In the genomic region with DNA sequence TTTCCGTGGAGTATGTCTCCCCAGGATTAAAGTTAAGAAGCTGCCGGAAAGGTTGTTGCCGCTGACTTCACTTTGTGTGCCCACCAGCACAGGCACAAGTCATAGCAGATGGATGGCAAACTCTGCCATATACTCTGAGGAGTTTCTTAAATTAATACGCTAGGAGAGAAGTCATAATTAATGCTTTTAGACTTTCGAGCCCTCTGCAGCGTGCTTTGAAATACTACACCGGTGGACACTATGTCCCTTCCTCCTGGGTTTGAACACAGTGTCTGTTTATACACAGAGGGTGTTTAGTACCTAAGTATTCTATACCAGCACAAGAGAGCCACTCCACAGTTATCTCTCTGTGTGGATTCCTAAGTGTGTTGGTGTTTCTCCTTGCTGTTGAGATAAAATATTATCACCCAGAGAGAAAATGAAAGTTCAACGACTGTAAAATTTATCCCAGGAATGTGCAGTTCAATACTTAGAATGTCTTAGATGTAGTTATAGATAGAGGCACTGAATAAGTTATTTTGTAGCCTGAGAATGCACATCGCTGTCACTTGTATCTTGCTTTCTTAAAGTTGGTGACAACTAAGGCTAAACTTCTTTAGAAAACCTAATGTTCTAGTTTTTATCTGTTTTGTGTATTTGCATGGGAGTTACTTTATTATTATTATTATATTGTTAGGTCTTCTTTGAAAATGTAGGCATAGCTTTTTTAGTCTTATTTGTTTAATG, we compare ENCODE assay signal across 1 cellular context.
A peak's percentile ranks its signal among the peaks of the same experiment; 100 is the strongest.
TF ChIP-seq lines count a peak whose summit lies in the region.

No MANE protein-coding gene starts in this region.

TF ChIP-seq in HepG2, 621 proteins besides CTCF, POLR2A, EP300 and RAD21 (continued from another document):
- TF ChIP-seq, protein P1, sequence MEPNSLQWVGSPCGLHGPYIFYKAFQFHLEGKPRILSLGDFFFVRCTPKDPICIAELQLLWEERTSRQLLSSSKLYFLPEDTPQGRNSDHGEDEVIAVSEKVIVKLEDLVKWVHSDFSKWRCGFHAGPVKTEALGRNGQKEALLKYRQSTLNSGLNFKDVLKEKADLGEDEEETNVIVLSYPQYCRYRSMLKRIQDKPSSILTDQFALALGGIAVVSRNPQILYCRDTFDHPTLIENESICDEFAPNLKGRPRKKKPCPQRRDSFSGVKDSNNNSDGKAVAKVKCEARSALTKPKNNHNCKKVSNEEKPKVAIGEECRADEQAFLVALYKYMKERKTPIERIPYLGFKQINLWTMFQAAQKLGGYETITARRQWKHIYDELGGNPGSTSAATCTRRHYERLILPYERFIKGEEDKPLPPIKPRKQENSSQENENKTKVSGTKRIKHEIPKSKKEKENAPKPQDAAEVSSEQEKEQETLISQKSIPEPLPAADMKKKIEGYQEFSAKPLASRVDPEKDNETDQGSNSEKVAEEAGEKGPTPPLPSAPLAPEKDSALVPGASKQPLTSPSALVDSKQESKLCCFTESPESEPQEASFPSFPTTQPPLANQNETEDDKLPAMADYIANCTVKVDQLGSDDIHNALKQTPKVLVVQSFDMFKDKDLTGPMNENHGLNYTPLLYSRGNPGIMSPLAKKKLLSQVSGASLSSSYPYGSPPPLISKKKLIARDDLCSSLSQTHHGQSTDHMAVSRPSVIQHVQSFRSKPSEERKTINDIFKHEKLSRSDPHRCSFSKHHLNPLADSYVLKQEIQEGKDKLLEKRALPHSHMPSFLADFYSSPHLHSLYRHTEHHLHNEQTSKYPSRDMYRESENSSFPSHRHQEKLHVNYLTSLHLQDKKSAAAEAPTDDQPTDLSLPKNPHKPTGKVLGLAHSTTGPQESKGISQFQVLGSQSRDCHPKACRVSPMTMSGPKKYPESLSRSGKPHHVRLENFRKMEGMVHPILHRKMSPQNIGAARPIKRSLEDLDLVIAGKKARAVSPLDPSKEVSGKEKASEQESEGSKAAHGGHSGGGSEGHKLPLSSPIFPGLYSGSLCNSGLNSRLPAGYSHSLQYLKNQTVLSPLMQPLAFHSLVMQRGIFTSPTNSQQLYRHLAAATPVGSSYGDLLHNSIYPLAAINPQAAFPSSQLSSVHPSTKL (CRISPR knock-in tag; IDR thresholded peaks at IDR 0.05): 0 out of 2 replicates have a peak, but pooled peaks have one; percentile 9
- TF ChIP-seq PITX1 (CRISPR knock-in tag; IDR thresholded peaks at IDR 0.05): no peak
- TF ChIP-seq, protein P2, sequence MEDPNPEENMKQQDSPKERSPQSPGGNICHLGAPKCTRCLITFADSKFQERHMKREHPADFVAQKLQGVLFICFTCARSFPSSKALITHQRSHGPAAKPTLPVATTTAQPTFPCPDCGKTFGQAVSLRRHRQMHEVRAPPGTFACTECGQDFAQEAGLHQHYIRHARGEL (CRISPR knock-in tag; IDR thresholded peaks at IDR 0.05): no peak
- TF ChIP-seq KAT8 (CRISPR knock-in tag; IDR thresholded peaks at IDR 0.05): peak; percentile 20; the same call in 1 of the 2 replicates
- no peak for TF ChIP-seq ZBTB38 (CRISPR knock-in tag; IDR thresholded peaks at IDR 0.05)
- no peak for TF ChIP-seq MIER3 (CRISPR knock-in tag; IDR thresholded peaks at IDR 0.05; ENCODE audit: borderline replicate concordance)
- TF ChIP-seq, protein P3, sequence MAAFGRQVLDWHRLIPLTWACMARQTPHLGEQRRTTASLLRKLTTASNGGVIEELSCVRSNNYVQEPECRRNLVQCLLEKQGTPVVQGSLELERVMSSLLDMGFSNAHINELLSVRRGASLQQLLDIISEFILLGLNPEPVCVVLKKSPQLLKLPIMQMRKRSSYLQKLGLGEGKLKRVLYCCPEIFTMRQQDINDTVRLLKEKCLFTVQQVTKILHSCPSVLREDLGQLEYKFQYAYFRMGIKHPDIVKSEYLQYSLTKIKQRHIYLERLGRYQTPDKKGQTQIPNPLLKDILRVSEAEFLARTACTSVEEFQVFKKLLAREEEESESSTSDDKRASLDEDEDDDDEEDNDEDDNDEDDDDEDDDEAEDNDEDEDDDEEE (CRISPR knock-in tag; IDR thresholded peaks at IDR 0.05): no peak
- peak; percentile 57 for TF ChIP-seq SAP130 (CRISPR knock-in tag; IDR thresholded peaks at IDR 0.05; ENCODE audit: low read depth)
- TF ChIP-seq, protein P4, sequence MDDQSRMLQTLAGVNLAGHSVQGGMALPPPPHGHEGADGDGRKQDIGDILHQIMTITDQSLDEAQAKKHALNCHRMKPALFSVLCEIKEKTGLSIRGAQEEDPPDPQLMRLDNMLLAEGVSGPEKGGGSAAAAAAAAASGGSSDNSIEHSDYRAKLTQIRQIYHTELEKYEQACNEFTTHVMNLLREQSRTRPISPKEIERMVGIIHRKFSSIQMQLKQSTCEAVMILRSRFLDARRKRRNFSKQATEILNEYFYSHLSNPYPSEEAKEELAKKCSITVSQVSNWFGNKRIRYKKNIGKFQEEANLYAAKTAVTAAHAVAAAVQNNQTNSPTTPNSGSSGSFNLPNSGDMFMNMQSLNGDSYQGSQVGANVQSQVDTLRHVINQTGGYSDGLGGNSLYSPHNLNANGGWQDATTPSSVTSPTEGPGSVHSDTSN (CRISPR knock-in tag; IDR thresholded peaks at IDR 0.05; ENCODE audit: borderline replicate concordance): no peak
- TF ChIP-seq ZBTB1 (CRISPR knock-in tag; IDR thresholded peaks at IDR 0.05; ENCODE audit: borderline replicate concordance): no peak
- 0 out of 2 replicates have a peak, but pooled peaks have one; percentile 2 for TF ChIP-seq PHF8 (CRISPR knock-in tag; IDR thresholded peaks at IDR 0.05)
- TF ChIP-seq ZNF501 (CRISPR knock-in tag; IDR thresholded peaks at IDR 0.05): no peak
- no peak for TF ChIP-seq ZSCAN20 (CRISPR knock-in tag; IDR thresholded peaks at IDR 0.05; ENCODE audit: borderline replicate concordance)
- TF ChIP-seq, protein P5, sequence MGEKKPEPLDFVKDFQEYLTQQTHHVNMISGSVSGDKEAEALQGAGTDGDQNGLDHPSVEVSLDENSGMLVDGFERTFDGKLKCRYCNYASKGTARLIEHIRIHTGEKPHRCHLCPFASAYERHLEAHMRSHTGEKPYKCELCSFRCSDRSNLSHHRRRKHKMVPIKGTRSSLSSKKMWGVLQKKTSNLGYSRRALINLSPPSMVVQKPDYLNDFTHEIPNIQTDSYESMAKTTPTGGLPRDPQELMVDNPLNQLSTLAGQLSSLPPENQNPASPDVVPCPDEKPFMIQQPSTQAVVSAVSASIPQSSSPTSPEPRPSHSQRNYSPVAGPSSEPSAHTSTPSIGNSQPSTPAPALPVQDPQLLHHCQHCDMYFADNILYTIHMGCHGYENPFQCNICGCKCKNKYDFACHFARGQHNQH (CRISPR knock-in tag; IDR thresholded peaks at IDR 0.05): 0 out of 2 replicates have a peak, but pooled peaks have one; percentile 32
- no peak for TF ChIP-seq RBM22 (optimal IDR thresholded peaks at IDR 0.05; ENCODE audit: low read length)
- TF ChIP-seq KMT2B (CRISPR knock-in tag; IDR thresholded peaks at IDR 0.05): 0 out of 2 replicates have a peak, but pooled peaks have one; percentile 22
- TF ChIP-seq SIN3A (IDR thresholded peaks at IDR 0.05; ENCODE audit: borderline replicate concordance, low read depth, low read length): 0 out of 2 replicates have a peak, but pooled peaks have one; percentile 46
- TF ChIP-seq ZNF292 (CRISPR knock-in tag; IDR thresholded peaks at IDR 0.05; ENCODE audit: borderline replicate concordance, low read depth): 0 out of 2 replicates have a peak, but pooled peaks have one; percentile 12
- TF ChIP-seq, protein P6, sequence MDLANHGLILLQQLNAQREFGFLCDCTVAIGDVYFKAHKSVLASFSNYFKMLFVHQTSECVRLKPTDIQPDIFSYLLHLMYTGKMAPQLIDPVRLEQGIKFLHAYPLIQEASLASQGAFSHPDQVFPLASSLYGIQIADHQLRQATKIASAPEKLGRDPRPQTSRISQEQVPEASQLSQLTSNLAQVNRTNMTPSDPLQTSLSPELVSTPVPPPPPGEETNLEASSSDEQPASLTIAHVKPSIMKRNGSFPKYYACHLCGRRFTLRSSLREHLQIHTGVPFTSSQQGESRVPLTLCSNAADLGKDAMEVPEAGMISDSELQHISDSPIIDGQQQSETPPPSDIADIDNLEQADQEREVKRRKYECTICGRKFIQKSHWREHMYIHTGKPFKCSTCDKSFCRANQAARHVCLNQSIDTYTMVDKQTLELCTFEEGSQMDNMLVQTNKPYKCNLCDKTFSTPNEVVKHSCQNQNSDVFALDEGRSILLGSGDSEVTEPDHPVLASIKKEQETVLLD (CRISPR knock-in tag; IDR thresholded peaks at IDR 0.05; ENCODE audit: low read depth): no peak
- no peak for TF ChIP-seq CCAR2 (optimal IDR thresholded peaks at IDR 0.05; ENCODE audit: low read depth, low read length)
